In genomic region chr12:116146386-116146785, GRCh38 we compare ENCODE assay signal across 27 cellular contexts.
"Had no signal": no experiment of that assay in that cellular context is flagged by ENCODE, and none has a peak within 500 bp of the region (broad histone marks: within the 10 kb centered on the region; RNA-seq: fewer than 3 reads in every experiment).

No MANE protein-coding gene starts in this region.

- H3K27ac ChIP-seq: esophagus muscularis mucosa, foreskin keratinocyte, gastroesophageal sphincter, heart left ventricle, hepatocyte, neural progenitor cell, prostate gland, right atrium auricular region, sigmoid colon, spleen, tibial nerve, upper lobe of right lung, uterus had no signal

- H3K4me3 Mint-ChIP-seq: dendritic cell treated with granulocyte-macrophage colony-stimulating factor and Interleukin-4, amounts not matched to agents 40 ng/mL and 50 ng/mL, for 4 days; nephron; neural progenitor cell; stimulated activated memory B cell treated with anti-CD40 and anti-IgM and Interleukin-4, amounts not matched to agents 10 μg/mL and 1 μg/mL and 100 μg/mL, for 72 hours had no signal

- H3K36me3 Mint-ChIP-seq: neural progenitor cell; stimulated activated memory B cell treated with anti-CD40 and anti-IgM and Interleukin-4, amounts not matched to agents 10 μg/mL and 1 μg/mL and 100 μg/mL, for 72 hours had no signal

- H3K9me3 ChIP-seq: esophagus muscularis mucosa, gastroesophageal sphincter, heart left ventricle, prostate gland, right atrium auricular region, sigmoid colon, spleen, thoracic aorta, tibial nerve, upper lobe of right lung, uterus had no signal

- H3K4me2 ChIP-seq: hepatocyte, neural progenitor cell had no signal

- H2AFZ ChIP-seq: hepatocyte, neural progenitor cell had no signal

- DNase-seq: effector CD8-positive, alpha-beta T cell; foreskin keratinocyte; heart left ventricle; kidney; mesendoderm; midbrain; naive thymus-derived CD4-positive, alpha-beta T cell; sigmoid colon; spleen; stimulated activated CD4-positive, alpha-beta T cell treated with anti-CD3 and anti-CD28 coated beads, Interleukin-4, amount 100 ng/mL, for 4 hours; stimulated activated naive CD8-positive, alpha-beta T cell treated with anti-CD3 and anti-CD28 coated beads, Interleukin-15, Interleukin-2, amounts not matched to agents 100 U/mL and 50 U/mL, for 24 hours; upper lobe of right lung; uterus had no signal

- H3K4me3 ChIP-seq: esophagus muscularis mucosa, gastroesophageal sphincter, heart left ventricle, hepatocyte, neural progenitor cell, prostate gland, right atrium auricular region, sigmoid colon, spleen, thoracic aorta, tibial nerve, upper lobe of right lung, uterus had no signal

- H3K9me3 Mint-ChIP-seq: dendritic cell treated with granulocyte-macrophage colony-stimulating factor and Interleukin-4, amounts not matched to agents 40 ng/mL and 50 ng/mL, for 4 days; naive thymus-derived CD4-positive, alpha-beta T cell; nephron; neural progenitor cell; stimulated activated memory B cell treated with anti-CD40 and anti-IgM and Interleukin-4, amounts not matched to agents 10 μg/mL and 1 μg/mL and 100 μg/mL, for 72 hours had no signal

- H3K27ac Mint-ChIP-seq: dendritic cell treated with granulocyte-macrophage colony-stimulating factor and Interleukin-4, amounts not matched to agents 40 ng/mL and 50 ng/mL, for 4 days; naive thymus-derived CD4-positive, alpha-beta T cell; nephron; neural progenitor cell; stimulated activated memory B cell treated with anti-CD40 and anti-IgM and Interleukin-4, amounts not matched to agents 10 μg/mL and 1 μg/mL and 100 μg/mL, for 72 hours had no signal

- ATAC-seq: foreskin keratinocyte; gastroesophageal sphincter; heart left ventricle; left lobe of liver; naive thymus-derived CD4-positive, alpha-beta T cell; stimulated activated memory B cell treated with anti-CD40 and anti-IgM and Interleukin-4, amounts not matched to agents 10 μg/mL and 1 μg/mL and 100 μg/mL, for 72 hours; stimulated activated naive CD8-positive, alpha-beta T cell treated with anti-CD3 and anti-CD28 coated beads, Interleukin-15, Interleukin-2, amounts not matched to agents 100 U/mL and 50 U/mL, for 24 hours; upper lobe of right lung had no signal

- H3K27me3 Mint-ChIP-seq: dendritic cell treated with granulocyte-macrophage colony-stimulating factor and Interleukin-4, amounts not matched to agents 40 ng/mL and 50 ng/mL, for 4 days; naive thymus-derived CD4-positive, alpha-beta T cell; stimulated activated memory B cell treated with anti-CD40 and anti-IgM and Interleukin-4, amounts not matched to agents 10 μg/mL and 1 μg/mL and 100 μg/mL, for 72 hours had no signal

- FAIRE-seq: colon, endothelial cell of umbilical vein, kidney had no signal

- H3K36me3 ChIP-seq: esophagus muscularis mucosa, gastroesophageal sphincter, heart left ventricle, neural progenitor cell, prostate gland, right atrium auricular region, sigmoid colon, spleen, thoracic aorta, tibial nerve, upper lobe of right lung, uterus had no signal

- H3K9ac ChIP-seq: neural progenitor cell had no signal

- H3K27me3 ChIP-seq: esophagus muscularis mucosa, foreskin keratinocyte, gastroesophageal sphincter, heart left ventricle, hepatocyte, neural progenitor cell, right atrium auricular region, sigmoid colon, spleen, tibial nerve, upper lobe of right lung, uterus had no signal
